Comparison of ENCODE assay signal across 22 cellular contexts in genomic region chr9:125169889-125170288, GRCh38.
"Had no signal": no experiment of that assay in that cellular context is flagged by ENCODE, and none has a peak within 500 bp of the region (broad histone marks: within the 10 kb centered on the region; RNA-seq: fewer than 3 reads in every experiment).

No MANE protein-coding gene starts in this region.

- H3K4me3 ChIP-seq: SJSA1, SK-N-MC had no signal

- H3K27ac ChIP-seq: HL-60, SJSA1, SK-N-MC had no signal

- DNase-seq: KBM-7, MV-4-11, NCI-H1048, NCI-H1105, NCI-H1417, NCI-H1436 treated with DMSO at 0.1 percent for 48 hours, NCI-H1694, NCI-H187 treated with DMSO at 0.1 percent for 48 hours, NCI-H2081, NCI-H2107, NCI-H2171, NCI-H446, NCI-H510A, NCI-H524 treated with DMSO at 0.1 percent for 48 hours, NCI-H69, NCI-H774, Right ventricle myocardium superior, RPMI8226, SIG-M5 had no signal

- H3K27me3 ChIP-seq: SJSA1 had no signal
